ENCODE assay signal across 8 cellular contexts in genomic region chr19:16327911-16328823, GRCh38. TPM values are rescaled to one million over a fixed set of nuclear protein-coding genes. Genes with fewer than 3 reads are reported as not detected.
A peak's percentile ranks its signal among the peaks of the same experiment; 100 is the strongest.
DNase-seq lines count a peak whose midpoint lies in the region; ATAC-seq and TF ChIP-seq lines count a peak whose summit lies in the region.

No MANE protein-coding gene starts in this region.

- peak; percentile 56 for DNase-seq in activated naive CD8-positive, alpha-beta T cell treated with anti-CD3 and anti-CD28 coated beads for 36 hours
- peak; percentile 63 for DNase-seq in hepatocyte (ENCODE audit: low spot score)
- DNase-seq in stimulated activated CD4-positive, alpha-beta T cell treated with anti-CD3 and anti-CD28 coated beads, Interleukin-1b, Interleukin-23, amount 100 ng/mL, for 48 hours: peak; percentile 54
- no peak for DNase-seq in NCI-H69 (lab: John Stamatoyannopoulos, UW)
- no peak for DNase-seq in DMS153 treated with DMSO at 0.1 percent for 48 hours (lab: John Stamatoyannopoulos, UW; ENCODE audit: unreplicated experiment)

- H3K36me3 Mint-ChIP-seq in activated naive CD8-positive, alpha-beta T cell treated with anti-CD3 and anti-CD28 coated beads for 36 hours: no peaks in the 10 kb centered on the region

- H3K27ac ChIP-seq in DOHH2 (ENCODE audit: low read depth, low read length): no peak overlapping the region
- H3K27ac ChIP-seq in OCI-LY3 (ENCODE audit: low read length): no peak overlapping the region
- H3K27ac ChIP-seq in hepatocyte: peak overlapping the region; percentile 17

- H3K27me3 Mint-ChIP-seq in activated naive CD8-positive, alpha-beta T cell treated with anti-CD3 and anti-CD28 coated beads for 36 hours: peaks cover 26% of the 10 kb centered on the region

- H3K27me3 ChIP-seq in DOHH2 (ENCODE audit: control insufficient read depth, low read length) (peaks cover 55% of the 10 kb centered on the region), OCI-LY3 (ENCODE audit: low read depth, low read length) (peaks cover 73% of the 10 kb centered on the region), hepatocyte (peaks cover 8% of the 10 kb centered on the region)

- H2AFZ ChIP-seq in OCI-LY3 (ENCODE audit: low read depth, low read length) (no peak overlapping the region), hepatocyte (no peak overlapping the region)

- H3K9me3 Mint-ChIP-seq in activated naive CD8-positive, alpha-beta T cell treated with anti-CD3 and anti-CD28 coated beads for 36 hours: no peaks in the 10 kb centered on the region

- TF ChIP-seq CTCF in DOHH2 (IDR thresholded peaks at IDR 0.05; ENCODE audit: low read depth, low read length, poor library complexity, severe bottlenecking) (no peak), OCI-LY3 (IDR thresholded peaks at IDR 0.05; ENCODE audit: low read depth, low read length) (no peak), hepatocyte (IDR thresholded peaks at IDR 0.05; ENCODE audit: poor library complexity) (no peak)

- H3K4me1 ChIP-seq in DOHH2 (ENCODE audit: control insufficient read depth, low read length) (peaks cover 53% of the 10 kb centered on the region), OCI-LY3 (ENCODE audit: low read length) (peaks cover 32% of the 10 kb centered on the region), hepatocyte (ENCODE audit: insufficient read depth) (peaks cover 4% of the 10 kb centered on the region)

- peak overlapping the region; percentile 47 for H3K4me3 Mint-ChIP-seq in activated naive CD8-positive, alpha-beta T cell treated with anti-CD3 and anti-CD28 coated beads for 36 hours

- no peaks in the 10 kb centered on the region for H3K9me3 ChIP-seq in DOHH2 (ENCODE audit: control insufficient read depth, insufficient read depth, low read length)
- no peaks in the 10 kb centered on the region for H3K9me3 ChIP-seq in OCI-LY3 (ENCODE audit: insufficient read depth, low read length)
- H3K9me3 ChIP-seq in hepatocyte (ENCODE audit: low read depth): no peaks in the 10 kb centered on the region

- no peaks in the 10 kb centered on the region for H4K20me1 ChIP-seq in DOHH2 (ENCODE audit: control insufficient read depth, insufficient read depth, low read depth, low read length)
- H4K20me1 ChIP-seq in OCI-LY3 (ENCODE audit: insufficient read depth, low read length): peaks cover 41% of the 10 kb centered on the region
- H4K20me1 ChIP-seq in hepatocyte (ENCODE audit: insufficient read depth, poor library complexity, severe bottlenecking): peaks cover 11% of the 10 kb centered on the region

- no peaks in the 10 kb centered on the region for H3K9me2 ChIP-seq in DOHH2 (replicated peaks; ENCODE audit: control insufficient read depth, low read length)
- no peaks in the 10 kb centered on the region for H3K9me2 ChIP-seq in hepatocyte (replicated peaks; ENCODE audit: insufficient read depth)

- H3K27ac Mint-ChIP-seq in activated naive CD8-positive, alpha-beta T cell treated with anti-CD3 and anti-CD28 coated beads for 36 hours: no peak overlapping the region

- ATAC-seq in HG02884 (IDR thresholded peaks at IDR 0.05; ENCODE audit: unreplicated experiment): no peak

- H3K4me2 ChIP-seq in DOHH2 (ENCODE audit: low read length) (peak overlapping the region; percentile 62), OCI-LY3 (ENCODE audit: low read length) (peak overlapping the region; percentile 72), hepatocyte (no peak overlapping the region)

- H3F3A ChIP-seq in DOHH2 (ENCODE audit: control insufficient read depth, insufficient read depth): peaks cover 16% of the 10 kb centered on the region

- H3K4me3 ChIP-seq in DOHH2 (ENCODE audit: low read length) (peak overlapping the region; percentile 44), OCI-LY3 (ENCODE audit: low read length) (peak overlapping the region; percentile 44), hepatocyte (no peak overlapping the region)

- no peak overlapping the region for H3K9ac ChIP-seq in OCI-LY3 (ENCODE audit: low read length)

- WGBS in hepatocyte (ENCODE audit: low lambda C conversion rate, missing lambda C conversion rate): 70% methylated on average over 20 of the region's 20 CpGs

- H3K79me2 ChIP-seq in DOHH2 (ENCODE audit: control insufficient read depth, low read length): no peaks in the 10 kb centered on the region
- H3K79me2 ChIP-seq in OCI-LY3 (ENCODE audit: low read length): no peaks in the 10 kb centered on the region
- H3K79me2 ChIP-seq in hepatocyte: peaks cover 4% of the 10 kb centered on the region

- H3K36me3 ChIP-seq in DOHH2 (ENCODE audit: control insufficient read depth, low read length): no peaks in the 10 kb centered on the region
- H3K36me3 ChIP-seq in OCI-LY3 (replicated peaks; ENCODE audit: low read depth, low read length): no peaks in the 10 kb centered on the region
- no peaks in the 10 kb centered on the region for H3K36me3 ChIP-seq in hepatocyte (replicated peaks; ENCODE audit: insufficient read depth, low read depth)

- peaks cover 55% of the 10 kb centered on the region for H3K4me1 Mint-ChIP-seq in activated naive CD8-positive, alpha-beta T cell treated with anti-CD3 and anti-CD28 coated beads for 36 hours

RNA-seq across cellular contexts. Expression of gene KLF2, which starts 3.5 kb away (rescaled TPM):
- total RNA-seq in activated naive CD8-positive, alpha-beta T cell treated with anti-CD3 and anti-CD28 coated beads for 36 hours: under 1 TPM; 0.18 to 0.23 TPM
- total RNA-seq in hepatocyte: 3.0 and 4.5 TPM in 2 replicates
- 27.7 and 40.9 TPM in 2 replicates for polyA plus RNA-seq in hepatocyte

Comparison
In these comparisons a context has a peak if more than half of its experiments do, and no peak if none do; other contexts are left out.
1. DNase-seq: peak in activated naive CD8-positive, alpha-beta T cell treated with anti-CD3 and anti-CD28 coated beads for 36 hours (single experiment), hepatocyte (single experiment) and stimulated activated CD4-positive, alpha-beta T cell treated with anti-CD3 and anti-CD28 coated beads, Interleukin-1b, Interleukin-23, amount 100 ng/mL, for 48 hours (single experiment); none in NCI-H69 (single experiment) and DMS153 treated with DMSO at 0.1 percent for 48 hours (single experiment).